ENCODE assay signal across 8 cellular contexts in genomic region chr10:45000138-45000763, GRCh38. TPM values are rescaled to one million over a fixed set of nuclear protein-coding genes. Genes with fewer than 3 reads are reported as not detected.
DNase-seq lines count a peak whose midpoint lies in the region; ATAC-seq, FAIRE-seq and TF ChIP-seq lines count a peak whose summit lies in the region.

No MANE protein-coding gene starts in this region.

- peak; percentile 29 to 68 (median 43) for ATAC-seq in right lobe of liver
- no peak for ATAC-seq in GM18867 (IDR thresholded peaks at IDR 0.05; ENCODE audit: unreplicated experiment)

- TF ChIP-seq CTCF in cardiac fibroblast (IDR thresholded peaks at IDR 0.05; ENCODE audit: low read depth, low read length) (no peak), right lobe of liver (IDR thresholded peaks at IDR 0.05) (no peak), thyroid gland (IDR thresholded peaks at IDR 0.05) (no peak), D721Med (IDR thresholded peaks at IDR 0.05; ENCODE audit: insufficient read depth, missing control alignments) (no peak)

- H3K4me1 ChIP-seq in right lobe of liver (peaks cover 0 to 68% (median 23%) of the 10 kb centered on the region in 4 donors), thyroid gland (peaks cover 36 to 58% of the 10 kb centered on the region in 2 donors)

- no peak for FAIRE-seq in D721Med (lab: Jason Lieb, UNC)

- intact Hi-C loops in right lobe of liver (cut with DNase I), result no loop called here
- intact Hi-C loops in thyroid gland (cut with DNase I), result loop anchor here (10.0 kb wide), 1 partner anchor 235 kb away; no protein-coding TSS in a partner anchor

- peak overlapping the region; percentile 22 to 53 for H3K4me3 ChIP-seq in cardiac fibroblast (replicated peaks in 1 of 2; ENCODE audit: low read depth in 2 of 2, low read length in 2 of 2)
- H3K4me3 ChIP-seq in right lobe of liver, result peak overlapping the region; percentile 54 to 69 (median 65)
- H3K4me3 ChIP-seq in thyroid gland (replicated peaks in 1 of 3), result peak overlapping the region in 2 of 3 donors; percentile 18 to 52

- no peaks in the 10 kb centered on the region for H3K9me3 ChIP-seq in right lobe of liver
- H3K9me3 ChIP-seq in thyroid gland, result no peaks in the 10 kb centered on the region

- TF ChIP-seq POLR2A in right lobe of liver (IDR thresholded peaks at IDR 0.05), result no peak
- no peak for TF ChIP-seq POLR2A in thyroid gland (IDR thresholded peaks at IDR 0.05)

- DNase-seq in DMS79 (lab: John Stamatoyannopoulos, UW) (peak; percentile 48), LHCN-M2 (ENCODE audit: low read depth) (peak; percentile 86), cardiac fibroblast (ENCODE audit: low read depth in 2 of 2) (peak; percentile 93 to 98), right lobe of liver (peak; percentile 73 to 82 (median 75)), thyroid gland (peak; percentile 39 to 40), D721Med (ENCODE audit: insufficient read length, low spot score) (no peak), HCEC 1CT (no peak)

- 10% methylated on average over 12 of the region's 12 CpGs for WGBS in right lobe of liver (ENCODE audit: insufficient coverage, low coverage, low lambda C conversion rate, missing lambda C conversion rate)
- 45 to 47% methylated on average over 12 of the region's 12 CpGs for WGBS in thyroid gland, 2 donors

- no peaks in the 10 kb centered on the region for H3K27me3 ChIP-seq in right lobe of liver
- no peaks in the 10 kb centered on the region for H3K27me3 ChIP-seq in thyroid gland

- H3K27ac ChIP-seq in right lobe of liver (peak overlapping the region; percentile 92 to 96 (median 94)), thyroid gland (peak overlapping the region; percentile 92 to 97 (median 94))

- H3K36me3 ChIP-seq in right lobe of liver (no peaks in the 10 kb centered on the region), thyroid gland (peaks cover 7 to 12% of the 10 kb centered on the region in 2 donors)

RNA-seq across cellular contexts. Expression of gene ZNF22, which starts 0.5 kb away (rescaled TPM):
- total RNA-seq in LHCN-M2 (2014; rRNA removed), result 21.8 and 23.5 TPM in 2 replicates
- polyA plus RNA-seq in LHCN-M2 (2012), result 9.4 TPM
- 10 to 100 TPM; 10.3 to 25.2 (median 12.2) TPM for total RNA-seq in right lobe of liver
- total RNA-seq in thyroid gland, result 10 to 100 TPM; 28.5 to 40.3 (median 33.1) TPM

RNA-seq across cellular contexts. Expression of gene DEPP1, which starts 21.6 kb away (rescaled TPM):
- total RNA-seq in LHCN-M2 (2014; rRNA removed) (4.6 and 10.0 TPM in 2 replicates), right lobe of liver (10 to 100 TPM in 5 of 6 experiments, 1 to 10 TPM in 1; 5.3 to 94.6 (median 71.5) TPM), thyroid gland (100 to 1,000 TPM in 2 of 4 donors, 10 to 100 TPM in 2; 45.1 to 518 (median 182) TPM)
- 11.8 TPM for polyA plus RNA-seq in LHCN-M2 (2012)

RNA-seq across cellular contexts. Expression of gene RASSF4, which starts 40.6 kb away (rescaled TPM):
- total RNA-seq in LHCN-M2 (2014; rRNA removed) (16.9 and 29.5 TPM in 2 replicates), right lobe of liver (10 to 100 TPM; 13.6 to 28.5 (median 19.6) TPM), thyroid gland (100 to 1,000 TPM; 175 to 226 (median 203) TPM)
- polyA plus RNA-seq in LHCN-M2 (2012), result 14.2 TPM

Comparison
In these comparisons a context has a peak if more than half of its experiments do, and no peak if none do; other contexts are left out.
1. DNase-seq: peak in DMS79 (single experiment), LHCN-M2 (single experiment), cardiac fibroblast (2 of 2), right lobe of liver (3 of 3) and thyroid gland (2 of 2); none in D721Med (single experiment) and HCEC 1CT (single experiment).
2. Peak in every context shown above with its lines, with median percentiles within 50 percentile points of each other: H3K4me3 ChIP-seq.